In the genomic region with DNA sequence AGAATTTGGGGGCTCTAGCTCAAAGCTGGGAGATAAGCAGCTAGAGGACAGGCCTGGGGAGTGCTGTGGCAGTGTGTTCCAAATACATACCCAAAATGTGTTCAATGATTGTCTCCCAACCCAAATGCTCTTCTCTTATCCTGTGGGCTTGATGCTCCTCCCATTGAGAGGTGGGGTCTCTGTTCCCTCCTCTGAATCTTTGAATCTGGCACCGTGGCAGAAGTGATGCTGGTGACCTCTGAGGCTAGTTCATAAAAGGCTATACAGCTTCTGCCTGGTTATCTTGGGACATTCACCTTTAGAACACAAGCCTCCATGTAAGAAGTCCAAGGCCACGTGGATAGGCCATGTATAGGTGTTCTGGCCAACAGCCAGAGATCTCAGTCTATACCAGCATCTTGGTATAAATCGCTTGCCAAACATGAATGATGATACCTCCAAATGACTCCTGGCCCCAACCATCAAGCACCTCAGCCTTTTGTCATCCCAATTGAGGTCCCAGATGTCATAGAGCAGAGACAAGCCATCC, we compare ENCODE assay signal across 1 cellular context.
A peak's percentile ranks its signal among the peaks of the same experiment; 100 is the strongest.
TF ChIP-seq lines count a peak whose summit lies in the region.

No MANE protein-coding gene starts in this region.

TF ChIP-seq in HepG2, 621 proteins besides CTCF, POLR2A, EP300 and RAD21 (continued from another document):
- TF ChIP-seq, protein P1, sequence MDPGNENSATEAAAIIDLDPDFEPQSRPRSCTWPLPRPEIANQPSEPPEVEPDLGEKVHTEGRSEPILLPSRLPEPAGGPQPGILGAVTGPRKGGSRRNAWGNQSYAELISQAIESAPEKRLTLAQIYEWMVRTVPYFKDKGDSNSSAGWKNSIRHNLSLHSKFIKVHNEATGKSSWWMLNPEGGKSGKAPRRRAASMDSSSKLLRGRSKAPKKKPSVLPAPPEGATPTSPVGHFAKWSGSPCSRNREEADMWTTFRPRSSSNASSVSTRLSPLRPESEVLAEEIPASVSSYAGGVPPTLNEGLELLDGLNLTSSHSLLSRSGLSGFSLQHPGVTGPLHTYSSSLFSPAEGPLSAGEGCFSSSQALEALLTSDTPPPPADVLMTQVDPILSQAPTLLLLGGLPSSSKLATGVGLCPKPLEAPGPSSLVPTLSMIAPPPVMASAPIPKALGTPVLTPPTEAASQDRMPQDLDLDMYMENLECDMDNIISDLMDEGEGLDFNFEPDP (CRISPR knock-in tag; conservative IDR thresholded peaks at IDR 0.05), result 0 out of 2 replicates have a peak, but pooled peaks have one; percentile 91
- TF ChIP-seq FOXC1 (CRISPR knock-in tag; IDR thresholded peaks at IDR 0.05; ENCODE audit: borderline replicate concordance) (0 out of 2 replicates have a peak, but pooled peaks have one; percentile 58), SRF (IDR thresholded peaks at IDR 0.05; ENCODE audit: low read depth, low read length) (no peak), POGZ (CRISPR knock-in tag; IDR thresholded peaks at IDR 0.05) (0 out of 2 replicates have a peak, but pooled peaks have one; percentile 18), PRPF4 (IDR thresholded peaks at IDR 0.05; ENCODE audit: low read depth, low read length, poor library complexity, severe bottlenecking) (no peak), ZMYM2 (CRISPR knock-in tag; IDR thresholded peaks at IDR 0.05) (no peak), STAT5B (CRISPR knock-in tag; IDR thresholded peaks at IDR 0.05) (no peak), HNF4A (CRISPR knock-in tag; IDR thresholded peaks at IDR 0.05) (peak; percentile 44), ZNF317 (CRISPR knock-in tag; IDR thresholded peaks at IDR 0.05) (0 out of 2 replicates have a peak, but pooled peaks have one; percentile 16), RARA (CRISPR knock-in tag; IDR thresholded peaks at IDR 0.05) (peak; percentile 71; the same call in 1 of the 2 replicates), SOX6 (IDR thresholded peaks at IDR 0.05) (no peak), SOX6 (CRISPR knock-in tag; IDR thresholded peaks at IDR 0.05) (peak; percentile 55), ZBTB7B (CRISPR knock-in tag; IDR thresholded peaks at IDR 0.05) (no peak), RBM39 (IDR thresholded peaks at IDR 0.05; ENCODE audit: low read depth, low read length, poor library complexity, severe bottlenecking) (no peak), LCORL (IDR thresholded peaks at IDR 0.05) (no peak), LCORL (CRISPR knock-in tag; IDR thresholded peaks at IDR 0.05) (0 out of 2 replicates have a peak, but pooled peaks have one; percentile 37), CEBPG (CRISPR knock-in tag; IDR thresholded peaks at IDR 0.05) (no peak), ZNF672 (CRISPR knock-in tag; IDR thresholded peaks at IDR 0.05) (no peak), RXRB (CRISPR knock-in tag; IDR thresholded peaks at IDR 0.05; ENCODE audit: borderline replicate concordance) (peak; percentile 68), ETV6 (CRISPR knock-in tag; conservative IDR thresholded peaks at IDR 0.05) (no peak), SALL1 (CRISPR knock-in tag; IDR thresholded peaks at IDR 0.05) (0 out of 2 replicates have a peak, but pooled peaks have one; percentile 20), ZNF484 (CRISPR knock-in tag; IDR thresholded peaks at IDR 0.05; ENCODE audit: borderline replicate concordance, low read depth) (no peak), RFX3 (CRISPR knock-in tag; IDR thresholded peaks at IDR 0.05) (no peak)
- TF ChIP-seq, protein P2, sequence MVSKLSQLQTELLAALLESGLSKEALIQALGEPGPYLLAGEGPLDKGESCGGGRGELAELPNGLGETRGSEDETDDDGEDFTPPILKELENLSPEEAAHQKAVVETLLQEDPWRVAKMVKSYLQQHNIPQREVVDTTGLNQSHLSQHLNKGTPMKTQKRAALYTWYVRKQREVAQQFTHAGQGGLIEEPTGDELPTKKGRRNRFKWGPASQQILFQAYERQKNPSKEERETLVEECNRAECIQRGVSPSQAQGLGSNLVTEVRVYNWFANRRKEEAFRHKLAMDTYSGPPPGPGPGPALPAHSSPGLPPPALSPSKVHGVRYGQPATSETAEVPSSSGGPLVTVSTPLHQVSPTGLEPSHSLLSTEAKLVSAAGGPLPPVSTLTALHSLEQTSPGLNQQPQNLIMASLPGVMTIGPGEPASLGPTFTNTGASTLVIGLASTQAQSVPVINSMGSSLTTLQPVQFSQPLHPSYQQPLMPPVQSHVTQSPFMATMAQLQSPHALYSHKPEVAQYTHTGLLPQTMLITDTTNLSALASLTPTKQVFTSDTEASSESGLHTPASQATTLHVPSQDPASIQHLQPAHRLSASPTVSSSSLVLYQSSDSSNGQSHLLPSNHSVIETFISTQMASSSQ (IDR thresholded peaks at IDR 0.05; ENCODE audit: low read depth), result peak; percentile 23; the same call in 1 of the 2 replicates
- TF ChIP-seq, protein P2 (CRISPR knock-in tag; IDR thresholded peaks at IDR 0.05; ENCODE audit: borderline replicate concordance), result no peak
- TF ChIP-seq, protein P3, sequence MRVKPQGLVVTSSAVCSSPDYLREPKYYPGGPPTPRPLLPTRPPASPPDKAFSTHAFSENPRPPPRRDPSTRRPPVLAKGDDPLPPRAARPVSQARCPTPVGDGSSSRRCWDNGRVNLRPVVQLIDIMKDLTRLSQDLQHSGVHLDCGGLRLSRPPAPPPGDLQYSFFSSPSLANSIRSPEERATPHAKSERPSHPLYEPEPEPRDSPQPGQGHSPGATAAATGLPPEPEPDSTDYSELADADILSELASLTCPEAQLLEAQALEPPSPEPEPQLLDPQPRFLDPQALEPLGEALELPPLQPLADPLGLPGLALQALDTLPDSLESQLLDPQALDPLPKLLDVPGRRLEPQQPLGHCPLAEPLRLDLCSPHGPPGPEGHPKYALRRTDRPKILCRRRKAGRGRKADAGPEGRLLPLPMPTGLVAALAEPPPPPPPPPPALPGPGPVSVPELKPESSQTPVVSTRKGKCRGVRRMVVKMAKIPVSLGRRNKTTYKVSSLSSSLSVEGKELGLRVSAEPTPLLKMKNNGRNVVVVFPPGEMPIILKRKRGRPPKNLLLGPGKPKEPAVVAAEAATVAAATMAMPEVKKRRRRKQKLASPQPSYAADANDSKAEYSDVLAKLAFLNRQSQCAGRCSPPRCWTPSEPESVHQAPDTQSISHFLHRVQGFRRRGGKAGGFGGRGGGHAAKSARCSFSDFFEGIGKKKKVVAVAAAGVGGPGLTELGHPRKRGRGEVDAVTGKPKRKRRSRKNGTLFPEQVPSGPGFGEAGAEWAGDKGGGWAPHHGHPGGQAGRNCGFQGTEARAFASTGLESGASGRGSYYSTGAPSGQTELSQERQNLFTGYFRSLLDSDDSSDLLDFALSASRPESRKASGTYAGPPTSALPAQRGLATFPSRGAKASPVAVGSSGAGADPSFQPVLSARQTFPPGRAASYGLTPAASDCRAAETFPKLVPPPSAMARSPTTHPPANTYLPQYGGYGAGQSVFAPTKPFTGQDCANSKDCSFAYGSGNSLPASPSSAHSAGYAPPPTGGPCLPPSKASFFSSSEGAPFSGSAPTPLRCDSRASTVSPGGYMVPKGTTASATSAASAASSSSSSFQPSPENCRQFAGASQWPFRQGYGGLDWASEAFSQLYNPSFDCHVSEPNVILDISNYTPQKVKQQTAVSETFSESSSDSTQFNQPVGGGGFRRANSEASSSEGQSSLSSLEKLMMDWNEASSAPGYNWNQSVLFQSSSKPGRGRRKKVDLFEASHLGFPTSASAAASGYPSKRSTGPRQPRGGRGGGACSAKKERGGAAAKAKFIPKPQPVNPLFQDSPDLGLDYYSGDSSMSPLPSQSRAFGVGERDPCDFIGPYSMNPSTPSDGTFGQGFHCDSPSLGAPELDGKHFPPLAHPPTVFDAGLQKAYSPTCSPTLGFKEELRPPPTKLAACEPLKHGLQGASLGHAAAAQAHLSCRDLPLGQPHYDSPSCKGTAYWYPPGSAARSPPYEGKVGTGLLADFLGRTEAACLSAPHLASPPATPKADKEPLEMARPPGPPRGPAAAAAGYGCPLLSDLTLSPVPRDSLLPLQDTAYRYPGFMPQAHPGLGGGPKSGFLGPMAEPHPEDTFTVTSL (CRISPR knock-in tag; IDR thresholded peaks at IDR 0.05; ENCODE audit: borderline replicate concordance), result no peak
- TF ChIP-seq, protein P4, sequence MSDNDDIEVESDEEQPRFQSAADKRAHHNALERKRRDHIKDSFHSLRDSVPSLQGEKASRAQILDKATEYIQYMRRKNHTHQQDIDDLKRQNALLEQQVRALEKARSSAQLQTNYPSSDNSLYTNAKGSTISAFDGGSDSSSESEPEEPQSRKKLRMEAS (IDR thresholded peaks at IDR 0.05), result 0 out of 2 replicates have a peak, but pooled peaks have one; percentile 20
- TF ChIP-seq, protein P5, sequence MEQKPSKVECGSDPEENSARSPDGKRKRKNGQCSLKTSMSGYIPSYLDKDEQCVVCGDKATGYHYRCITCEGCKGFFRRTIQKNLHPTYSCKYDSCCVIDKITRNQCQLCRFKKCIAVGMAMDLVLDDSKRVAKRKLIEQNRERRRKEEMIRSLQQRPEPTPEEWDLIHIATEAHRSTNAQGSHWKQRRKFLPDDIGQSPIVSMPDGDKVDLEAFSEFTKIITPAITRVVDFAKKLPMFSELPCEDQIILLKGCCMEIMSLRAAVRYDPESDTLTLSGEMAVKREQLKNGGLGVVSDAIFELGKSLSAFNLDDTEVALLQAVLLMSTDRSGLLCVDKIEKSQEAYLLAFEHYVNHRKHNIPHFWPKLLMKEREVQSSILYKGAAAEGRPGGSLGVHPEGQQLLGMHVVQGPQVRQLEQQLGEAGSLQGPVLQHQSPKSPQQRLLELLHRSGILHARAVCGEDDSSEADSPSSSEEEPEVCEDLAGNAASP (CRISPR knock-in tag; IDR thresholded peaks at IDR 0.05; ENCODE audit: borderline replicate concordance), result peak; percentile 47; the same call in 1 of the 2 replicates
- TF ChIP-seq, protein P6, sequence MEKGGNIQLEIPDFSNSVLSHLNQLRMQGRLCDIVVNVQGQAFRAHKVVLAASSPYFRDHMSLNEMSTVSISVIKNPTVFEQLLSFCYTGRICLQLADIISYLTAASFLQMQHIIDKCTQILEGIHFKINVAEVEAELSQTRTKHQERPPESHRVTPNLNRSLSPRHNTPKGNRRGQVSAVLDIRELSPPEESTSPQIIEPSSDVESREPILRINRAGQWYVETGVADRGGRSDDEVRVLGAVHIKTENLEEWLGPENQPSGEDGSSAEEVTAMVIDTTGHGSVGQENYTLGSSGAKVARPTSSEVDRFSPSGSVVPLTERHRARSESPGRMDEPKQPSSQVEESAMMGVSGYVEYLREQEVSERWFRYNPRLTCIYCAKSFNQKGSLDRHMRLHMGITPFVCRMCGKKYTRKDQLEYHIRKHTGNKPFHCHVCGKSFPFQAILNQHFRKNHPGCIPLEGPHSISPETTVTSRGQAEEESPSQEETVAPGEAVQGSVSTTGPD (CRISPR knock-in tag; IDR thresholded peaks at IDR 0.05), result 0 out of 2 replicates have a peak, but pooled peaks have one; percentile 16
TF ChIP-seq in HepG2: peak in this region for 14.
